In genomic region chr17:78381601-78382168, GRCh38 we compare ENCODE assay signal across 8 cellular contexts. TPM values are rescaled to one million over a fixed set of nuclear protein-coding genes. Genes with fewer than 3 reads are reported as not detected.
DNase-seq lines count a peak whose midpoint lies in the region; ATAC-seq and TF ChIP-seq lines count a peak whose summit lies in the region.

No MANE protein-coding gene starts in this region.

- no peaks in the 10 kb centered on the region for H3K9me3 Mint-ChIP-seq in progenitor cell of endocrine pancreas (ENCODE audit: low read depth)

- H3K9me3 ChIP-seq in T-helper 17 cell (ENCODE audit: control insufficient read depth, low read length, poor library complexity, severe bottlenecking), result no peaks in the 10 kb centered on the region

- TF ChIP-seq CTCF in GM20000 (IDR thresholded peaks at IDR 0.05; ENCODE audit: extremely low read depth, missing control alignments) (no peak), progenitor cell of endocrine pancreas (IDR thresholded peaks at IDR 0.05; ENCODE audit: unreplicated experiment) (no peak)

- no peaks in the 10 kb centered on the region for H3K36me3 Mint-ChIP-seq in T-helper 17 cell (ENCODE audit: low read depth)
- peaks cover 7% of the 10 kb centered on the region for H3K36me3 Mint-ChIP-seq in progenitor cell of endocrine pancreas (ENCODE audit: insufficient read depth)

- H3K27me3 Mint-ChIP-seq in T-helper 17 cell (no peaks in the 10 kb centered on the region), progenitor cell of endocrine pancreas (no peaks in the 10 kb centered on the region)

- H3K4me1 Mint-ChIP-seq in T-helper 17 cell, result peaks cover 63% of the 10 kb centered on the region
- peaks cover 26% of the 10 kb centered on the region for H3K4me1 Mint-ChIP-seq in progenitor cell of endocrine pancreas (ENCODE audit: low read depth)

- DNase-seq in GM20000 (ENCODE audit: low spot score), result peak; percentile 55
- DNase-seq in T-helper 17 cell, result peak in 1 of 3 donors; percentile 49
- DNase-seq in dermis blood vessel endothelial cell, result peak; percentile 81
- DNase-seq in progenitor cell of endocrine pancreas (ENCODE audit: low spot score, unreplicated experiment), result no peak
- DNase-seq in GOT3 (lab: John Stamatoyannopoulos, UW), result no peak
- DNase-seq in NCI-H510A (lab: John Stamatoyannopoulos, UW), result no peak
- no peak for DNase-seq in NCI-H345 (lab: John Stamatoyannopoulos, UW)

- H3K4me3 Mint-ChIP-seq in T-helper 17 cell (peak overlapping the region; percentile 94), progenitor cell of endocrine pancreas (ENCODE audit: low read depth) (peak overlapping the region; percentile 40)

- ATAC-seq in T-helper 17 cell (peak; percentile 80), HG03520 (IDR thresholded peaks at IDR 0.05; ENCODE audit: unreplicated experiment) (no peak)

- H3K27ac Mint-ChIP-seq in T-helper 17 cell (peak overlapping the region; percentile 97), progenitor cell of endocrine pancreas (peak overlapping the region; percentile 22)

RNA-seq across cellular contexts. Expression of gene PGS1, which starts 3.2 kb away (rescaled TPM):
- total RNA-seq in T-helper 17 cell, result 10 to 100 TPM; 47.5 to 54.9 TPM
- 38.1 and 66.9 TPM in 2 replicates for total RNA-seq in dermis blood vessel endothelial cell
- total RNA-seq in progenitor cell of endocrine pancreas, result 66.1 and 67.1 TPM in 2 replicates

RNA-seq across cellular contexts. Expression of gene SOCS3, which starts 21.8 kb away (rescaled TPM):
- total RNA-seq in T-helper 17 cell, result 100 to 1,000 TPM; 119 to 197 TPM
- 46.4 and 130 TPM in 2 replicates for total RNA-seq in dermis blood vessel endothelial cell
- total RNA-seq in progenitor cell of endocrine pancreas, result 5.4 and 5.8 TPM in 2 replicates

Comparison
In these comparisons a context has a peak if more than half of its experiments do, and no peak if none do; other contexts are left out.
1. DNase-seq: peak in GM20000 (single experiment) and dermis blood vessel endothelial cell (single experiment); none in progenitor cell of endocrine pancreas (single experiment), GOT3 (single experiment), NCI-H510A (single experiment) and NCI-H345 (single experiment).